Comparison of ENCODE assay signal across 18 cellular contexts in the genomic region with DNA sequence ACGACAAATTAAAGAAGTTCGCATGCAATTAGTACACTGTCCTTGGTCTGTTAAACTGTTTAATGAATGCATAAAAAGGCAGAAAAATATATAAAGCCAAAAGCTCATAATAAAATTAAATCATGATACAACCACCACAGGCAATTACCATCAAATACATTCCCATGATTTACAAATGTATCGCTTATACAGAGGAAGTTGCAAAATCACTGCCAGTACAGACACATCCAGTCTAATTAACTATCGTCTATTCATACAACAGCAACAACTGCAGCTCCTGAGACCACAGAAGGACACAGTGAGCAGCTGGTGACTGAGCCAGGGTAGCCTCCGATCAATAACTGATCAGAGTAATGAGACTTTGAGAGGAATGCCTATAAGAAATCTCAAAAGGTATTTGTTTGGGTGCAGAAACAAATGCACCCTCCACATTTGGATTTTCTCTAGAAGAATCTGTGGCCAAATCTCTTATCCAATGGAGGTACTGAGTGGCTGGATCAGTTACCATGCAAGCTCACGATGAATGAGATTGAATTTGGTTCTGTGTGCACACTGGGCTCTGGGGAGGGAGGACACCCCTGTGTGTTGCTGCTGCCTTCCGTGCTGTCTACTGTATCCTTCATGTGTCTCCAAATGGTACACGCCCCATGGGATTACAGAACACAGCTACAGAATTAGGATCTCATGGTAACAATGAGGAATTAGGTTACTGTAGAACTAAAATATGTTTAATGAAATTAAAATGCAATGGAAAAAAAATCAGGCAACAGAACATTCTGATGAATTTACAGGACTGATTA.
DNase-seq lines count a peak whose midpoint lies in the region; TF ChIP-seq lines count a peak whose summit lies in the region.
"Had no signal": no experiment of that assay in that cellular context is flagged by ENCODE, and none has a peak within 500 bp of the region (broad histone marks: within the 10 kb centered on the region; RNA-seq: fewer than 3 reads in every experiment).

No MANE protein-coding gene starts in this region.

- H3K9me3 Mint-ChIP-seq in activated naive CD4-positive, alpha-beta T cell treated with anti-CD3 and anti-CD28 coated beads, Interleukin-2, amount 10 ng/mL, durations not matched to agents 7 days and 5 days: no peaks in the 10 kb centered on the region
- H3K9me3 Mint-ChIP-seq: activated CD4-positive, alpha-beta T cell treated with anti-CD3 and anti-CD28 coated beads, Interleukin-2, amount 10 ng/mL, durations not matched to agents 7 days and 5 days; activated naive CD8-positive, alpha-beta T cell treated with anti-CD3 and anti-CD28 coated beads, Interleukin-2, amount 10 ng/mL, durations not matched to agents 7 days and 5 days; GM23338 had no signal

- no peak for TF ChIP-seq CTCF in tibial nerve (IDR thresholded peaks at IDR 0.05)
- TF ChIP-seq CTCF in GM10248 (IDR thresholded peaks at IDR 0.05; ENCODE audit: control extremely low read depth, extremely low read depth, low read depth, missing control alignments): no peak

- 53 to 54% methylated on average over 8 of the region's 8 CpGs for WGBS in tibial nerve, 2 donors

- H3K27ac ChIP-seq in caudate nucleus (ENCODE audit: low read depth, low read length) (peak overlapping the region; percentile 63), layer of hippocampus (ENCODE audit: low read depth, low read length) (peak overlapping the region; percentile 17), tibial nerve (peak overlapping the region; percentile 64 to 94 (median 84))
- H3K27ac ChIP-seq: brain microvascular endothelial cell, SK-N-MC had no signal

- peak overlapping the region; percentile 3 to 51 (median 40) for H3K4me3 ChIP-seq in tibial nerve
- H3K4me3 ChIP-seq: GM23338, SK-N-MC, smooth muscle cell had no signal

- H3K27me3 ChIP-seq in layer of hippocampus (ENCODE audit: control insufficient read depth, insufficient read depth, low read length): no peaks in the 10 kb centered on the region
- H3K27me3 ChIP-seq in tibial nerve: no peaks in the 10 kb centered on the region
- H3K27me3 ChIP-seq: brain microvascular endothelial cell had no signal

- H3K9me3 ChIP-seq in tibial nerve: no peaks in the 10 kb centered on the region

- CTCF ChIA-PET in activated naive CD4-positive, alpha-beta T cell treated with anti-CD3 and anti-CD28 coated beads, Interleukin-2, amount 10 ng/mL, durations not matched to agents 7 days and 5 days (lab: Charles Lee): interaction anchor here (0.6 to 3.7 kb wide), 4 partner anchors 13 to 657 kb away, joined by 3 to 16 read pairs (median 4); no protein-coding TSS in a partner anchor
- CTCF ChIA-PET in GM10248 (lab: Yijun Ruan, JAX): interaction anchor here (1.0 to 5.8 kb wide), 6 partner anchors 9 to 210 kb away, joined by 3 to 40 read pairs (median 5); no protein-coding TSS in a partner anchor

- H3K27ac Mint-ChIP-seq in activated naive CD4-positive, alpha-beta T cell treated with anti-CD3 and anti-CD28 coated beads, Interleukin-2, amount 10 ng/mL, durations not matched to agents 7 days and 5 days: peak overlapping the region; percentile 21
- H3K27ac Mint-ChIP-seq: activated CD4-positive, alpha-beta T cell treated with anti-CD3 and anti-CD28 coated beads, Interleukin-2, amount 10 ng/mL, durations not matched to agents 7 days and 5 days; activated naive CD8-positive, alpha-beta T cell treated with anti-CD3 and anti-CD28 coated beads, Interleukin-2, amount 10 ng/mL, durations not matched to agents 7 days and 5 days; GM23338 had no signal

- DNase-seq in activated naive CD4-positive, alpha-beta T cell treated with anti-CD3 and anti-CD28 coated beads, Interleukin-2, amount 10 ng/mL, durations not matched to agents 7 days and 5 days: no peak
- no peak for DNase-seq in activated naive CD4-positive, alpha-beta T cell (lab: John Stamatoyannopoulos, UW)
- DNase-seq in caudate nucleus (lab: John Stamatoyannopoulos, UW) (no peak), tibial nerve (ENCODE audit: low spot score in 2 of 2) (no peak), GM10248 (ENCODE audit: extremely low spot score) (no peak), DMS153 treated with DMSO at 0.1 percent for 48 hours (lab: John Stamatoyannopoulos, UW; ENCODE audit: unreplicated experiment) (no peak), SHP77 (lab: John Stamatoyannopoulos, UW) (no peak)
- DNase-seq: activated CD4-positive, alpha-beta T cell treated with anti-CD3 and anti-CD28 coated beads, Interleukin-2, amount 10 ng/mL, durations not matched to agents 7 days and 5 days; activated naive CD8-positive, alpha-beta T cell treated with anti-CD3 and anti-CD28 coated beads, Interleukin-2, amount 10 ng/mL, durations not matched to agents 7 days and 5 days; brain microvascular endothelial cell; DMS53; effector CD8-positive, alpha-beta T cell; NCI-H187 treated with DMSO at 0.1 percent for 48 hours; NCI-H510A had no signal

- H3K27me3 Mint-ChIP-seq in activated naive CD4-positive, alpha-beta T cell treated with anti-CD3 and anti-CD28 coated beads, Interleukin-2, amount 10 ng/mL, durations not matched to agents 7 days and 5 days: no peaks in the 10 kb centered on the region
- H3K27me3 Mint-ChIP-seq: activated CD4-positive, alpha-beta T cell treated with anti-CD3 and anti-CD28 coated beads, Interleukin-2, amount 10 ng/mL, durations not matched to agents 7 days and 5 days; activated naive CD8-positive, alpha-beta T cell treated with anti-CD3 and anti-CD28 coated beads, Interleukin-2, amount 10 ng/mL, durations not matched to agents 7 days and 5 days had no signal

- H3K36me3 ChIP-seq in tibial nerve: peaks cover 0 to 20% (median 0%) of the 10 kb centered on the region in 3 donors

- no peak for TF ChIP-seq POLR2A in tibial nerve (IDR thresholded peaks at IDR 0.05)

- H3K4me1 ChIP-seq in tibial nerve: peaks cover 0 to 50% (median 12%) of the 10 kb centered on the region in 4 donors

- H3K36me3 Mint-ChIP-seq in activated naive CD4-positive, alpha-beta T cell treated with anti-CD3 and anti-CD28 coated beads, Interleukin-2, amount 10 ng/mL, durations not matched to agents 7 days and 5 days: peaks cover 52% of the 10 kb centered on the region

- H3K4me1 Mint-ChIP-seq in activated naive CD4-positive, alpha-beta T cell treated with anti-CD3 and anti-CD28 coated beads, Interleukin-2, amount 10 ng/mL, durations not matched to agents 7 days and 5 days: peaks cover 5% of the 10 kb centered on the region

- TF ChIP-seq EP300 in tibial nerve (IDR thresholded peaks at IDR 0.05): no peak

- no peak overlapping the region for H3K4me3 Mint-ChIP-seq in activated naive CD4-positive, alpha-beta T cell treated with anti-CD3 and anti-CD28 coated beads, Interleukin-2, amount 10 ng/mL, durations not matched to agents 7 days and 5 days
- H3K4me3 Mint-ChIP-seq: activated CD4-positive, alpha-beta T cell treated with anti-CD3 and anti-CD28 coated beads, Interleukin-2, amount 10 ng/mL, durations not matched to agents 7 days and 5 days; activated naive CD8-positive, alpha-beta T cell treated with anti-CD3 and anti-CD28 coated beads, Interleukin-2, amount 10 ng/mL, durations not matched to agents 7 days and 5 days; GM23338 had no signal

- POLR2A ChIA-PET in GM10248 (lab: Yijun Ruan, JAX): no interaction called here

Comparison
In these comparisons a context has a peak if more than half of its experiments do, and no peak if none do; other contexts are left out.
1. H3K27ac ChIP-seq: peak in every context shown above with its lines; median percentile 84 in tibial nerve; 63 in caudate nucleus; 17 in layer of hippocampus.